17 cellular contexts compared by ENCODE assay signal in genomic region chr1:232689714-232690113, GRCh38.
"Had no signal": no experiment of that assay in that cellular context is flagged by ENCODE, and none has a peak within 500 bp of the region (broad histone marks: within the 10 kb centered on the region; RNA-seq: fewer than 3 reads in every experiment).

No MANE protein-coding gene starts in this region.

- H3K27me3 ChIP-seq: neutrophil, right atrium auricular region, sigmoid colon had no signal

- H3K27ac ChIP-seq: neutrophil, right atrium auricular region, sigmoid colon had no signal

- H3K27ac Mint-ChIP-seq: naive B cell had no signal

- H3K4me1 ChIP-seq: right atrium auricular region had no signal

- H3K4me3 Mint-ChIP-seq: central memory CD8-positive, alpha-beta T cell; naive B cell had no signal

- ATAC-seq: left lobe of liver; stimulated activated naive CD8-positive, alpha-beta T cell treated with anti-CD3 and anti-CD28 coated beads, Interleukin-15, Interleukin-2, amounts not matched to agents 100 U/mL and 50 U/mL, for 24 hours had no signal

- H3K4me1 Mint-ChIP-seq: central memory CD8-positive, alpha-beta T cell; naive B cell had no signal

- H3K4me3 ChIP-seq: right atrium auricular region, sigmoid colon, skin epidermis had no signal

- H3K36me3 Mint-ChIP-seq: mesothelial cell of epicardium, naive B cell had no signal

- H3K36me3 ChIP-seq: neutrophil, right atrium auricular region, sigmoid colon had no signal

- H3K9me3 ChIP-seq: neutrophil, right atrium auricular region, sigmoid colon had no signal

- DNase-seq: erythroblast; foreskin melanocyte; head of caudate nucleus; hippocampal formation; kidney glomerular epithelial cell; mammary epithelial cell; naive B cell; sigmoid colon; stimulated activated CD4-positive, alpha-beta T cell treated with anti-CD3 and anti-CD28 coated beads, Interleukin-2, amount 100 ng/mL, for 48 hours; stimulated activated naive CD8-positive, alpha-beta T cell treated with anti-CD3 and anti-CD28 coated beads, Interleukin-15, Interleukin-2, amounts not matched to agents 100 U/mL and 50 U/mL, for 24 hours; trophoblast cell had no signal

- H3K9me3 Mint-ChIP-seq: central memory CD8-positive, alpha-beta T cell had no signal
